In the genomic region with DNA sequence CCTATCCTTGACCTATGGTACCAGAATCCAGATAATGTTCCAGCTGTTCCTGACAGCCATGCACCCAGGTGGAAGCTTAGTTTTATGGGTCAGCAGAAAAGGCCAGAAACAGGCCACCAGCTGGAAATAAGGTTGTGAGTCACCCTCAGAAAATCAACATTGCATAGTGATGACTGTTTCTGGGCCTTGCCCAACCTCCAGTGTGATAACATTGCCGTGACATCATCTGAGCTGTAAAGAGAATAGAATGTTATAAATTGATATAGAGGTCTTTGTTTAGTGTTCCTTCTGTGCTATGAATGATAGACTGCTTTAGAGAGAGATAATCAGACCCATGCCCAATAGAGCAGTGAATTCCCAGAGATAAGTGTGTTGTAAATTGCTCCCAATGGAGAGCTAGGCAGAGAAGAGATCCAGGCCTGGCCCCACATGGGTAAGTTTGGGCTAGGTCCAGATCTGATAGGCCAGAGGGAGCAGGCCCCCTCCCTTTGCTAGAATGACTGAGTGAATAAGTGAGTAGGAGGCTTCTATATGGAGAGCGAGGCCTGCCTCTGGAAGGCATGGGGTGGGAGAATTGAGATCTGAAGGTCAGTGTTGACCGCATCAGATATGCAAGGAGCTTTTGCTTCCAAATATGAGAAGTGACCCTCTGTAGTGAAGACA, we compare ENCODE assay signal across 1 cellular context.
TF ChIP-seq lines count a peak whose summit lies in the region.

No MANE protein-coding gene starts in this region.

TF ChIP-seq in endothelial cell of umbilical vein, 7 proteins besides CTCF, POLR2A, EP300 and RAD21 (continued from another document):
- TF ChIP-seq JUN (IDR thresholded peaks at IDR 0.05; ENCODE audit: borderline replicate concordance, insufficient read depth, insufficient read length, low read depth) (peak; percentile 100), MYC (IDR thresholded peaks at IDR 0.05; ENCODE audit: low read depth, low read length) (peak; percentile 12), EZH2 (IDR thresholded peaks at IDR 0.05; ENCODE audit: borderline replicate concordance, low read depth, low read length, severe bottlenecking) (no peak)
- TF ChIP-seq, protein P1, sequence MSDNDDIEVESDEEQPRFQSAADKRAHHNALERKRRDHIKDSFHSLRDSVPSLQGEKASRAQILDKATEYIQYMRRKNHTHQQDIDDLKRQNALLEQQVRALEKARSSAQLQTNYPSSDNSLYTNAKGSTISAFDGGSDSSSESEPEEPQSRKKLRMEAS (IDR thresholded peaks at IDR 0.05; ENCODE audit: insufficient read depth, insufficient read length), result no peak
